1 cellular context compared by ENCODE assay signal in genomic region chr16:8919934-8920465, GRCh38.
TF ChIP-seq lines count a peak whose summit lies in the region.

No MANE protein-coding gene starts in this region.

TF ChIP-seq in IMR-90, 13 proteins besides CTCF, POLR2A, EP300 and RAD21:
- TF ChIP-seq SMC3 (IDR thresholded peaks at IDR 0.05; ENCODE audit: low read depth, low read length), result no peak
- no peak for TF ChIP-seq FOS (IDR thresholded peaks at IDR 0.05; ENCODE audit: low read depth, low read length)
- TF ChIP-seq RCOR1 (IDR thresholded peaks at IDR 0.05; ENCODE audit: insufficient replicate concordance, low read length), result no peak
- peak; percentile 44; the same call in 1 of the 2 replicates for TF ChIP-seq CEBPB (IDR thresholded peaks at IDR 0.05; ENCODE audit: low read depth, low read length)
